ENCODE assay signal across 1 cellular context in the genomic region with DNA sequence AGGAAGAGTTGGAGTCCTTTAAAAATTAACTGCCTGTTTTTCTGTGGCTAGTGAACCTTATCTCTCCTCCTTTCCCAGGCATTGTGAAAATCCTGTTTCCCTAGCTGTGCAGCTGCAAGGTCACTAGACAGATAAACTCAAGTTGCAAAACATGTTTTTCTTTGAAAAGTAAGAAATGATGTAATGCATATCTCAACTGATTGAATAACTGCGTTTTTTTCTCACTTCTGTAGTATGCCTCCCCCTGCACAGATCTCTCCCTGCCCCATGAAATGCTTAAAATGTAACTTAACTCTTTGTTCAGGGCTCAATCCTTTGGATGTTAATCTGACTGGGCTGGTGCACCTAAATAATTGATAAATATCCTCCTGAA.
TF ChIP-seq lines count a peak whose summit lies in the region.

No MANE protein-coding gene starts in this region.

TF ChIP-seq in endothelial cell of umbilical vein, 7 proteins besides CTCF, POLR2A, EP300 and RAD21:
- peak; percentile 50 for TF ChIP-seq JUN (IDR thresholded peaks at IDR 0.05; ENCODE audit: borderline replicate concordance, insufficient read depth, insufficient read length, low read depth)
- TF ChIP-seq, protein P1, sequence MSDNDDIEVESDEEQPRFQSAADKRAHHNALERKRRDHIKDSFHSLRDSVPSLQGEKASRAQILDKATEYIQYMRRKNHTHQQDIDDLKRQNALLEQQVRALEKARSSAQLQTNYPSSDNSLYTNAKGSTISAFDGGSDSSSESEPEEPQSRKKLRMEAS (IDR thresholded peaks at IDR 0.05; ENCODE audit: insufficient read depth, insufficient read length): no peak
- TF ChIP-seq FOS (IDR thresholded peaks at IDR 0.05; ENCODE audit: borderline replicate concordance, insufficient read depth, low read length): no peak
